8 cellular contexts compared by ENCODE assay signal in genomic region chr2:130954873-130955272, GRCh38.
"Had no signal": no experiment of that assay in that cellular context is flagged by ENCODE, and none has a peak within 500 bp of the region (broad histone marks: within the 10 kb centered on the region; RNA-seq: fewer than 3 reads in every experiment).

No MANE protein-coding gene starts in this region.

- DNase-seq: GDM1, GF-D8 had no signal

- ATAC-seq: GM12878 had no signal

- FAIRE-seq: G401.6, GM12878, GM12891, GM12892, GM18507, GM19239 had no signal

- H3K4me3 ChIP-seq: GM12878 had no signal
